ENCODE assay signal across 22 cellular contexts in the genomic region with DNA sequence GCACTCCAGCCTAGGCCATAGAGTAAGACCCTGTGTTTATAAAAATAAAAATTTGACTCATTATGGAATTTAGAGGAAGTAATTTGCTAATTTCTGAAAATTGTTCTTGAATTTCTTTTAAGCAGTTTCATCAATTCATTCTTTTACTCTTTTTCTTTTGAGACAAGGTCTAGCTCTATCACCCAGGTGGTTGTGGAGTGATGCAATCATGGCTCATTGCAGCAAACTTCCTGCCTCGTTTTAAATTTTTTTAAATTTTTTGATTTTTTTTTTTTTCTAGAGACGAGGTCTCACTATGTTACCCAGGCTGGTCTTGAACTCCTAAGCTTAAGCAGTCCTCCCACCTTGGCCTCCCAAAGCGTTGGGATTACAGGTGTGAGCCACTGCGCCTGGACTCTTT.
"Had no signal": no experiment of that assay in that cellular context is flagged by ENCODE, and none has a peak within 500 bp of the region (broad histone marks: within the 10 kb centered on the region; RNA-seq: fewer than 3 reads in every experiment).

No MANE protein-coding gene starts in this region.

- H3K9me3 Mint-ChIP-seq: activated CD4-positive, alpha-beta memory T cell treated with anti-CD3 and anti-CD28 coated beads, Interleukin-2, amount 10 ng/mL, durations not matched to agents 7 days and 5 days; activated naive CD8-positive, alpha-beta T cell treated with anti-CD3 and anti-CD28 coated beads, Interleukin-2, amount 50 U/mL, for 24 hours; activated T-cell treated with anti-CD3 and anti-CD28 coated beads, Interleukin-2, amount 50 U/mL, for 24 hours; activated T-helper 2 cell treated with anti-CD3 and anti-CD28 coated beads, Interferon-gamma antibody, Interleukin-2, Interleukin-4, amounts not matched to agents 10 μg/mL and 5 μg/mL and 100 μg/mL, durations not matched to agents 14 hours and 24 hours and 36 hours; natural killer cell treated with Interleukin-12 subunit alpha and Interleukin-12 subunit beta and Interleukin-15 and Interleukin-18, amount 100 ng/mL, for 72 hours; stimulated activated effector memory CD8-positive, alpha-beta T cell treated with anti-CD3 and anti-CD28 coated beads, Interleukin-12 subunit alpha, Interleukin-12 subunit beta, amount 100 ng/mL, for 72 hours; WTC11 had no signal

- H3K4me3 Mint-ChIP-seq: activated CD4-positive, alpha-beta memory T cell treated with anti-CD3 and anti-CD28 coated beads, Interleukin-2, amount 10 ng/mL, durations not matched to agents 7 days and 5 days; activated naive CD8-positive, alpha-beta T cell treated with anti-CD3 and anti-CD28 coated beads, Interleukin-2, amount 50 U/mL, for 24 hours; activated T-cell treated with anti-CD3 and anti-CD28 coated beads, Interleukin-2, amount 50 U/mL, for 24 hours; natural killer cell treated with Interleukin-12 subunit alpha and Interleukin-12 subunit beta and Interleukin-15 and Interleukin-18, amount 100 ng/mL, for 72 hours; stimulated activated effector memory CD8-positive, alpha-beta T cell treated with anti-CD3 and anti-CD28 coated beads, Interleukin-12 subunit alpha, Interleukin-12 subunit beta, amount 100 ng/mL, for 72 hours; WTC11 had no signal

- H3K4me2 ChIP-seq: smooth muscle cell had no signal

- DNase-seq: activated CD4-positive, alpha-beta memory T cell treated with anti-CD3 and anti-CD28 coated beads, Interleukin-2, amount 10 ng/mL, durations not matched to agents 7 days and 5 days; activated CD4-positive, alpha-beta T cell treated with anti-CD3 and anti-CD28 coated beads for 48 hours; activated naive CD4-positive, alpha-beta T cell treated with Interleukin-2 at 50 U/mL for 16 hours; activated naive CD8-positive, alpha-beta T cell treated with anti-CD3 and anti-CD28 coated beads, Interleukin-2, amount 50 U/mL, for 24 hours; activated T-cell treated with anti-CD3 and anti-CD28 coated beads, Interleukin-2, amount 50 U/mL, for 24 hours; aorta; brain microvascular endothelial cell; central memory CD4-positive, alpha-beta T cell; hypothalamus; kidney; stimulated activated CD4-positive, alpha-beta T cell treated with anti-CD3 and anti-CD28 coated beads, Interleukin-4, amount 100 ng/mL, for 24 hours; upper lobe of left lung had no signal

- H3K36me3 Mint-ChIP-seq: natural killer cell treated with Interleukin-12 subunit alpha and Interleukin-12 subunit beta and Interleukin-15 and Interleukin-18, amount 100 ng/mL, for 72 hours; WTC11 had no signal

- H3K9me3 ChIP-seq: thoracic aorta, upper lobe of left lung had no signal

- H3K9ac ChIP-seq: parathyroid adenoma had no signal

- H3K27ac ChIP-seq: brain microvascular endothelial cell, parathyroid adenoma, thoracic aorta, upper lobe of left lung had no signal

- H3K27me3 ChIP-seq: brain microvascular endothelial cell, upper lobe of left lung had no signal

- H3K27me3 Mint-ChIP-seq: activated CD4-positive, alpha-beta memory T cell treated with anti-CD3 and anti-CD28 coated beads, Interleukin-2, amount 10 ng/mL, durations not matched to agents 7 days and 5 days; activated naive CD8-positive, alpha-beta T cell treated with anti-CD3 and anti-CD28 coated beads, Interleukin-2, amount 50 U/mL, for 24 hours; activated T-cell treated with anti-CD3 and anti-CD28 coated beads, Interleukin-2, amount 50 U/mL, for 24 hours; natural killer cell treated with Interleukin-12 subunit alpha and Interleukin-12 subunit beta and Interleukin-15 and Interleukin-18, amount 100 ng/mL, for 72 hours had no signal

- H3K4me3 ChIP-seq: lung, smooth muscle cell, thoracic aorta, upper lobe of left lung had no signal

- ATAC-seq: activated naive CD8-positive, alpha-beta T cell treated with anti-CD3 and anti-CD28 coated beads, Interleukin-2, amount 50 U/mL, for 24 hours; left lobe of liver; natural killer cell treated with Interleukin-12 subunit alpha and Interleukin-12 subunit beta and Interleukin-15 and Interleukin-18, amount 100 ng/mL, for 72 hours; sciatic nerve; stimulated activated effector memory CD8-positive, alpha-beta T cell treated with anti-CD3 and anti-CD28 coated beads, Interleukin-12 subunit alpha, Interleukin-12 subunit beta, amount 100 ng/mL, for 72 hours; WTC11 had no signal

- H3K27ac Mint-ChIP-seq: activated CD4-positive, alpha-beta memory T cell treated with anti-CD3 and anti-CD28 coated beads, Interleukin-2, amount 10 ng/mL, durations not matched to agents 7 days and 5 days; activated naive CD8-positive, alpha-beta T cell treated with anti-CD3 and anti-CD28 coated beads, Interleukin-2, amount 50 U/mL, for 24 hours; activated T-cell treated with anti-CD3 and anti-CD28 coated beads, Interleukin-2, amount 50 U/mL, for 24 hours; activated T-helper 2 cell treated with anti-CD3 and anti-CD28 coated beads, Interferon-gamma antibody, Interleukin-2, Interleukin-4, amounts not matched to agents 10 μg/mL and 5 μg/mL and 100 μg/mL, durations not matched to agents 14 hours and 24 hours and 36 hours; natural killer cell treated with Interleukin-12 subunit alpha and Interleukin-12 subunit beta and Interleukin-15 and Interleukin-18, amount 100 ng/mL, for 72 hours; stimulated activated effector memory CD8-positive, alpha-beta T cell treated with anti-CD3 and anti-CD28 coated beads, Interleukin-12 subunit alpha, Interleukin-12 subunit beta, amount 100 ng/mL, for 72 hours; WTC11 had no signal

- H3K36me3 ChIP-seq: brain microvascular endothelial cell, thoracic aorta, upper lobe of left lung had no signal
